Comparison of ENCODE assay signal across 14 cellular contexts in the genomic region with DNA sequence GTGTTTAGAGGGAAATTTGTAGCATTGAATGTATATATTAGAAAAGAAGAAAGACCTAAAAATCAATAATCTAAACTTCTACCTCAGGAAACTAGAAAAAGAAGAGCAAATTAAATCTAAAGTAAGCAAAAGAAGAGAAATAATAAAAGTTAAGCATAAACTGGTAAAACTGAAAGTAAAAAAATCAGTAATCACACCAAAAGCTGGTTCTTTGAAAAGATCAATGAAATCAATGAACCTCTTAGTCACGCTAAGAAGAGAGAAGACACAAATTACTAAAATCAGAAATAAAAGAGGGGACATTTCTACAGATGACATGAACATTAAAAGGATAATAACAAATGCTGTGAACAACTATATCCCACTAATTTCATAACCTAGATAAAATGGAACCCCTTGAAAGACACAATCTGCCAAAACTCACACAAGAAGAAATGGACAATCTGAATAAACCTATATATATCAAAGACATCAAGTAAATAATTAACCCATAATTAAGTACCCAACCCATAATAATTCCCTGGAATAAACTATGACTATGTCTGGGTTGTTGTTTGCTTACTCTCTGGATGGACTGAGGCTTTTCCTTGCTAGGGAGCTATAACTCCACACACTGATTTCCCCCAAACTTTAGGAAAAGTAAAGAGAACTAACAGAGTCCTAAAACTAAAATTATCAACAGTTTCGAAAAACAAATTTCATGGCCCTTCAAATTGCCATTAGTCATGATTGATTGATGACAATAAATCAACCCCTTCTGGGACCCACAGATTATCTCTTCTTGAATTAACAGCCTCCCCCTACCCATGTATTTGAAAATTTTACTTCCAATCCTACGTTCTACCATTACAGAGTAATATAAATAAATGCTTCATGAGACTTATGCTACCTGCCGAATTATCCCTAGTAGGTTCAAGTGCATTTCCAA. TPM values are rescaled to one million over a fixed set of nuclear protein-coding genes. Genes with fewer than 3 reads are reported as not detected.
A peak's percentile ranks its signal among the peaks of the same experiment; 100 is the strongest.
DNase-seq lines count a peak whose midpoint lies in the region; ATAC-seq, FAIRE-seq and TF ChIP-seq lines count a peak whose summit lies in the region.
"Had no signal": no experiment of that assay in that cellular context is flagged by ENCODE, and none has a peak within 500 bp of the region (broad histone marks: within the 10 kb centered on the region; RNA-seq: fewer than 3 reads in every experiment).

No MANE protein-coding gene starts in this region.

- H3K9me3 ChIP-seq in small intestine (ENCODE audit: control insufficient read depth, low read depth) (no peaks in the 10 kb centered on the region), MG63 (no peaks in the 10 kb centered on the region), tibial nerve (no peaks in the 10 kb centered on the region)

- FAIRE-seq in G401.6 (lab: Jason Lieb, UNC) (peak; percentile 57), small intestine (lab: Jason Lieb, UNC) (no peak)

- H3K27me3 Mint-ChIP-seq in activated CD8-positive, alpha-beta memory T cell treated with anti-CD3 and anti-CD28 coated beads, Interleukin-2, amount 10 ng/mL, durations not matched to agents 7 days and 5 days = no peaks in the 10 kb centered on the region

- H3K27ac ChIP-seq in small intestine (ENCODE audit: low read depth in 1 of 2, low read length in 1 of 2) (no peak overlapping the region), tibial nerve (no peak overlapping the region)

- TF ChIP-seq POLR2A in tibial nerve (IDR thresholded peaks at IDR 0.05) = no peak

- no peak for ATAC-seq in activated CD8-positive, alpha-beta memory T cell treated with anti-CD3 and anti-CD28 coated beads, Interleukin-2, amount 10 ng/mL, durations not matched to agents 7 days and 5 days

- TF ChIP-seq CTCF in tibial nerve (IDR thresholded peaks at IDR 0.05) = no peak

- no peaks in the 10 kb centered on the region for H3K36me3 ChIP-seq in small intestine (ENCODE audit: control insufficient read depth in 2 of 2, insufficient read depth in 2 of 2, low read length in 2 of 2)
- peaks cover 3% of the 10 kb centered on the region for H3K36me3 ChIP-seq in MG63
- no peaks in the 10 kb centered on the region for H3K36me3 ChIP-seq in tibial nerve

- H3K4me3 Mint-ChIP-seq in activated CD8-positive, alpha-beta memory T cell treated with anti-CD3 and anti-CD28 coated beads, Interleukin-2, amount 10 ng/mL, durations not matched to agents 7 days and 5 days = peak overlapping the region; percentile 25

- WGBS in small intestine, 3 donors = 51 to 75% (median 62%) methylated on average over 4 of the region's 4 CpGs
- 88% methylated on average over 4 of the region's 4 CpGs for WGBS in tibial nerve, 2 donors

- H3K27me3 ChIP-seq in small intestine (ENCODE audit: control insufficient read depth in 2 of 2, insufficient read depth in 2 of 2, low read length in 2 of 2) (no peaks in the 10 kb centered on the region), MG63 (no peaks in the 10 kb centered on the region), tibial nerve (no peaks in the 10 kb centered on the region)

- TF ChIP-seq EP300 in tibial nerve (IDR thresholded peaks at IDR 0.05) = no peak

- H3K27ac Mint-ChIP-seq in activated CD8-positive, alpha-beta memory T cell treated with anti-CD3 and anti-CD28 coated beads, Interleukin-2, amount 10 ng/mL, durations not matched to agents 7 days and 5 days = no peak overlapping the region

- peaks cover 40% of the 10 kb centered on the region for H3K4me1 Mint-ChIP-seq in activated CD8-positive, alpha-beta memory T cell treated with anti-CD3 and anti-CD28 coated beads, Interleukin-2, amount 10 ng/mL, durations not matched to agents 7 days and 5 days

- CTCF ChIA-PET in activated CD8-positive, alpha-beta memory T cell treated with anti-CD3 and anti-CD28 coated beads, Interleukin-2, amount 10 ng/mL, durations not matched to agents 7 days and 5 days (lab: Charles Lee) = interaction anchor here (3.8 kb wide), 1 partner anchor 15 kb away, joined by 40 read pairs; the partner anchor contains the start of gene GLRX2

- no peak for DNase-seq in activated CD8-positive, alpha-beta memory T cell treated with anti-CD3 and anti-CD28 coated beads, Interleukin-2, amount 10 ng/mL, durations not matched to agents 7 days and 5 days
- no peak for DNase-seq in activated CD8-positive, alpha-beta memory T cell treated with anti-CD3 and anti-CD28 coated beads, Interleukin-2, amount 50 U/mL, for 4 hours
- DNase-seq in OCI-M1 (lab: John Stamatoyannopoulos, UW) = peak; percentile 52
- peak; percentile 51 for DNase-seq in small intestine
- DNase-seq in MG63 = no peak
- DNase-seq in tibial nerve (ENCODE audit: low spot score in 2 of 2) = no peak
- DNase-seq in NK-92 treated with Interleukin-12 subunit alpha and Interleukin-12 subunit beta, amount 100 ng/mL, for 24 hours (lab: John Stamatoyannopoulos, UW) = no peak
- DNase-seq: H7, Kasumi-1, NCI-H1436 treated with DMSO at 0.1 percent for 48 hours, NCI-H2081, NCI-H510A treated with DMSO at 0.1 percent for 48 hours, RPMI8226 had no signal

- H3K4me1 ChIP-seq in small intestine (ENCODE audit: control insufficient read depth in 2 of 2, insufficient read depth in 1 of 2, low read depth in 1 of 2, low read length in 1 of 2) (peaks cover 0 to 6% of the 10 kb centered on the region in 2 donors), tibial nerve (peaks cover 0 to 20% (median 9%) of the 10 kb centered on the region in 4 donors)

- H3K36me3 Mint-ChIP-seq in activated CD8-positive, alpha-beta memory T cell treated with anti-CD3 and anti-CD28 coated beads, Interleukin-2, amount 10 ng/mL, durations not matched to agents 7 days and 5 days = peaks cover 7% of the 10 kb centered on the region

- H3K9me3 Mint-ChIP-seq in activated CD8-positive, alpha-beta memory T cell treated with anti-CD3 and anti-CD28 coated beads, Interleukin-2, amount 10 ng/mL, durations not matched to agents 7 days and 5 days (ENCODE audit: low read depth) = no peaks in the 10 kb centered on the region

- no peak overlapping the region for H3K4me3 ChIP-seq in small intestine (ENCODE audit: low read depth in 1 of 2, low read length in 2 of 2)
- no peak overlapping the region for H3K4me3 ChIP-seq in MG63
- no peak overlapping the region for H3K4me3 ChIP-seq in tibial nerve

RNA-seq across cellular contexts. Expression of gene CDC73, which starts 2.8 kb away (rescaled TPM):
- total RNA-seq in activated CD8-positive, alpha-beta memory T cell treated with anti-CD3 and anti-CD28 coated beads, Interleukin-2, amount 10 ng/mL, durations not matched to agents 7 days and 5 days = 10 to 100 TPM; 55.6 to 63.3 TPM
- polyA plus RNA-seq in small intestine = 10 to 100 TPM in 2 of 3 donors, 1 to 10 TPM in 1; 7.6 to 14.7 (median 11.6) TPM
- total RNA-seq in MG63 (2014; rRNA removed; shearing (Covaris generic); ENCODE audit: low replicate concordance) = 19.8 and 26.5 TPM in 2 replicates
- total RNA-seq in tibial nerve = 10 to 100 TPM; 41.4 to 89.4 (median 51.5) TPM

RNA-seq across cellular contexts. Expression of gene GLRX2, which starts 13.9 kb away (rescaled TPM):
- total RNA-seq in activated CD8-positive, alpha-beta memory T cell treated with anti-CD3 and anti-CD28 coated beads, Interleukin-2, amount 10 ng/mL, durations not matched to agents 7 days and 5 days = 10 to 100 TPM; 22.3 to 37.6 TPM
- polyA plus RNA-seq in small intestine = 10 to 100 TPM; 21.0 to 27.3 (median 22.0) TPM
- 58.9 and 161 TPM in 2 replicates for total RNA-seq in MG63 (2014; rRNA removed; shearing (Covaris generic); ENCODE audit: low replicate concordance)
- total RNA-seq in tibial nerve = 1 to 10 TPM; 3.9 to 8.3 (median 4.8) TPM

RNA-seq across cellular contexts. Expression of gene RO60, which starts 59.7 kb away (rescaled TPM):
- total RNA-seq in activated CD8-positive, alpha-beta memory T cell treated with anti-CD3 and anti-CD28 coated beads, Interleukin-2, amount 10 ng/mL, durations not matched to agents 7 days and 5 days = 10 to 100 TPM; 59.0 to 59.3 TPM
- polyA plus RNA-seq in small intestine = 1 to 10 TPM; 4.0 to 7.3 (median 7.2) TPM
- 65.6 and 81.6 TPM in 2 replicates for total RNA-seq in MG63 (2014; rRNA removed; shearing (Covaris generic); ENCODE audit: low replicate concordance)
- 100 to 1,000 TPM in 2 of 4 donors, 10 to 100 TPM in 2; 67.5 to 108 (median 91.3) TPM for total RNA-seq in tibial nerve

RNA-seq across cellular contexts. Expression of gene UCHL5, which starts 59.9 kb away (rescaled TPM):
- 10 to 100 TPM; 50.8 to 68.5 TPM for total RNA-seq in activated CD8-positive, alpha-beta memory T cell treated with anti-CD3 and anti-CD28 coated beads, Interleukin-2, amount 10 ng/mL, durations not matched to agents 7 days and 5 days
- 10 to 100 TPM; 22.6 to 24.3 (median 24.2) TPM for polyA plus RNA-seq in small intestine
- 70.5 and 143 TPM in 2 replicates for total RNA-seq in MG63 (2014; rRNA removed; shearing (Covaris generic); ENCODE audit: low replicate concordance)
- total RNA-seq in tibial nerve = 10 to 100 TPM; 22.2 to 50.0 (median 29.0) TPM

Comparison
In these comparisons a context has a peak if more than half of its experiments do, and no peak if none do; other contexts are left out.
1. DNase-seq: peak in OCI-M1 (single experiment) and small intestine (single experiment); none in activated CD8-positive, alpha-beta memory T cell treated with anti-CD3 and anti-CD28 coated beads, Interleukin-2, amount 10 ng/mL, durations not matched to agents 7 days and 5 days (single experiment), activated CD8-positive, alpha-beta memory T cell treated with anti-CD3 and anti-CD28 coated beads, Interleukin-2, amount 50 U/mL, for 4 hours (single experiment), MG63 (single experiment), tibial nerve (0 of 2) and NK-92 treated with Interleukin-12 subunit alpha and Interleukin-12 subunit beta, amount 100 ng/mL, for 24 hours (single experiment).